1 cellular context compared by ENCODE assay signal in the genomic region with DNA sequence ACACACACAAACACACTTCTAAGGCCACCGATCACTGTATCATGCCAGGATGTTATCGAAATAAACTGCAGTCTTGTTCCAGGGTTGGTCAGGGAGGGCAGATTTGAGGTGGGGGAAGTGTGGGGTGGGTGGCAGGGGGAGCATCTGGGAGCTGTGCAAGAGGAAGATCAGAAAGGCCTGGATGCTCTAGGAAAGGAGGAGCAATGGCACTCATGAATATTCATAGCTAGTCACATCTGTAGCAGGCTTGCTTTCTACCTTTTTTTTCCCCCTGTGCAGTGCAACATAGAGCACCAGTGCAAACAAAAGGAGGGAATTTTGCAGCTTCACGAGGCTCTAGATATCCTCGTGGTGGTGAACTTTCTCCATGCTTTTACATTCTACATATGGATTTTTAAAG.
TF ChIP-seq lines count a peak whose summit lies in the region.

No MANE protein-coding gene starts in this region.

TF ChIP-seq in neural cell, 6 proteins besides CTCF, POLR2A, EP300 and RAD21 (continued from another document):
- TF ChIP-seq MXI1 (conservative IDR thresholded peaks at IDR 0.05; ENCODE audit: poor library complexity, severe bottlenecking) (no peak), POLR2AphosphoS5 (IDR thresholded peaks at IDR 0.05) (no peak)
